In the genomic region with DNA sequence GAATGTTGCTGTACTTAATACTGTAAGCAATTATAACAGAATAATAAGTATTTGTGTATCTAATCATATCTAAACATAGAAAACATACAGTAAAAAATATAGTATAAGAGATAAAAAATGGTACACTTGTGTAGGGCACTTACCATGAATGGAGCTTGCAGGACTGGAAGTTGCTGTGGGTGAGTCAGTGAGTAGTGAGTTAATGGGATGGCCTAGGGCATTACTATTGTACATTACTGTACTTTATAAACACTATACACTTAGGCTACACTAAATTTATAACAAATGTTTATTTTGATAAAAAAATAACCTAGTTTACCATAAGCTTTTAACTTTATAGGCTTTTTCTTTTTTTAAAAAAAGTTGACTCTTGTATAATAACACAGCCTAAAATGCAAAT, we compare ENCODE assay signal across 30 cellular contexts.
"Had no signal": no experiment of that assay in that cellular context is flagged by ENCODE, and none has a peak within 500 bp of the region (broad histone marks: within the 10 kb centered on the region; RNA-seq: fewer than 3 reads in every experiment).

No MANE protein-coding gene starts in this region.

- H3K36me3 Mint-ChIP-seq: activated CD4-positive, alpha-beta memory T cell treated with anti-CD3 and anti-CD28 coated beads for 36 hours; activated naive CD4-positive, alpha-beta T cell treated with anti-CD3 and anti-CD28 coated beads, Interleukin-2, amount 10 ng/mL, durations not matched to agents 7 days and 5 days; activated naive CD4-positive, alpha-beta T cell treated with anti-CD3 and anti-CD28 coated beads, Interleukin-2, amount 50 U/mL, for 24 hours; activated naive CD8-positive, alpha-beta T cell; activated naive CD8-positive, alpha-beta T cell treated with anti-CD3 and anti-CD28 coated beads, Interleukin-2, amount 10 ng/mL, durations not matched to agents 7 days and 5 days; brain; T-cell had no signal

- H3K9me3 Mint-ChIP-seq: activated B cell treated with CpG ODN at 0.5 μM for 24 hours; activated CD4-positive, alpha-beta T cell treated with anti-CD3 and anti-CD28 coated beads, Interleukin-2, amount 10 ng/mL, durations not matched to agents 24 days and 14 days had no signal

- H3K27ac Mint-ChIP-seq: activated B cell treated with CpG ODN at 0.5 μM for 24 hours; activated CD4-positive, alpha-beta memory T cell treated with anti-CD3 and anti-CD28 coated beads for 36 hours; activated CD4-positive, alpha-beta T cell treated with anti-CD3 and anti-CD28 coated beads, Interleukin-2, amount 10 ng/mL, durations not matched to agents 24 days and 14 days; activated CD8-positive, alpha-beta T cell treated with anti-CD3 and anti-CD28 coated beads for 36 hours; activated naive CD4-positive, alpha-beta T cell treated with anti-CD3 and anti-CD28 coated beads, Interleukin-2, amount 10 ng/mL, durations not matched to agents 7 days and 5 days; activated naive CD4-positive, alpha-beta T cell treated with anti-CD3 and anti-CD28 coated beads, Interleukin-2, amount 50 U/mL, for 24 hours; activated naive CD8-positive, alpha-beta T cell; activated naive CD8-positive, alpha-beta T cell treated with anti-CD3 and anti-CD28 coated beads, Interleukin-2, amount 10 ng/mL, durations not matched to agents 7 days and 5 days; activated naive CD8-positive, alpha-beta T cell treated with anti-CD3 and anti-CD28 coated beads, Interleukin-2, amount 50 U/mL, for 24 hours; activated T-cell treated with anti-CD3 and anti-CD28 coated beads, Interleukin-2, amount 50 U/mL, for 72 hours; activated T-helper 2 cell treated with anti-CD3 and anti-CD28 coated beads, Interferon-gamma antibody, Interleukin-2, Interleukin-4, amounts not matched to agents 10 μg/mL and 5 μg/mL and 100 μg/mL, durations not matched to agents 14 hours and 24 hours and 36 hours; brain; T-cell; T-helper 17 cell had no signal

- ATAC-seq: activated CD8-positive, alpha-beta T cell treated with anti-CD3 and anti-CD28 coated beads for 36 hours; activated naive CD8-positive, alpha-beta T cell treated with anti-CD3 and anti-CD28 coated beads, Interleukin-2, amount 50 U/mL, for 24 hours; activated T-cell treated with anti-CD3 and anti-CD28 coated beads, Interleukin-2, amount 50 U/mL, for 4 hours; activated T-cell treated with anti-CD3 and anti-CD28 coated beads, Interleukin-2, amount 50 U/mL, for 72 hours; T-cell; T-helper 17 cell had no signal

- DNase-seq: activated B cell treated with CpG ODN at 0.5 μM for 24 hours; activated CD4-positive, alpha-beta memory T cell treated with anti-CD3 and anti-CD28 coated beads for 36 hours; activated CD4-positive, alpha-beta T cell treated with anti-CD3 and anti-CD28 coated beads for 4 hours; activated CD4-positive, alpha-beta T cell treated with anti-CD3 and anti-CD28 coated beads, Interleukin-2, amount 10 ng/mL, durations not matched to agents 24 days and 14 days; activated CD4-positive, alpha-beta T cell treated with anti-CD3 and anti-CD28 coated beads, Interleukin-2, amount 50 U/mL, for 1 hour; activated CD4-positive, alpha-beta T cell treated with anti-CD3 and anti-CD28 coated beads, Interleukin-2, amount 50 U/mL, for 4 hours; activated CD4-positive, CD25-positive, alpha-beta regulatory T cell treated with anti-CD3 and anti-CD28 coated beads, Interleukin-2, amount 50 U/mL, for 72 hours; activated CD8-positive, alpha-beta memory T cell treated with anti-CD3 and anti-CD28 coated beads, Interleukin-2, amount 50 U/mL, for 4 hours; activated CD8-positive, alpha-beta T cell treated with anti-CD3 and anti-CD28 coated beads for 36 hours; activated effector memory CD4-positive, alpha-beta T cell treated with Interleukin-2 at 50 U/mL for 16 hours; activated gamma-delta T cell; activated naive CD4-positive, alpha-beta T cell treated with anti-CD3 and anti-CD28 coated beads, Interleukin-2, amount 10 ng/mL, durations not matched to agents 7 days and 5 days; activated naive CD4-positive, alpha-beta T cell treated with Interleukin-2 at 50 U/mL for 16 hours; activated naive CD8-positive, alpha-beta T cell treated with anti-CD3 and anti-CD28 coated beads, Interleukin-2, amount 10 ng/mL, durations not matched to agents 7 days and 5 days; activated naive CD8-positive, alpha-beta T cell treated with anti-CD3 and anti-CD28 coated beads, Interleukin-2, amount 50 U/mL, for 24 hours; activated T-cell treated with anti-CD3 and anti-CD28 coated beads for 4 hours; activated T-cell treated with anti-CD3 and anti-CD28 coated beads, Interleukin-2, amount 50 U/mL, for 1 hour; activated T-cell treated with anti-CD3 and anti-CD28 coated beads, Interleukin-2, amount 50 U/mL, for 4 hours; activated T-cell treated with anti-CD3 and anti-CD28 coated beads, Interleukin-2, amount 50 U/mL, for 72 hours; amygdala; anterior cingulate cortex; central memory CD4-positive, alpha-beta T cell; T-cell; T-helper 17 cell had no signal

- H3K4me3 ChIP-seq: ascending aorta had no signal

- H3K27me3 ChIP-seq: ascending aorta had no signal

- H3K27me3 Mint-ChIP-seq: activated B cell treated with CpG ODN at 0.5 μM for 24 hours; activated CD4-positive, alpha-beta memory T cell treated with anti-CD3 and anti-CD28 coated beads for 36 hours; activated CD4-positive, alpha-beta T cell treated with anti-CD3 and anti-CD28 coated beads, Interleukin-2, amount 10 ng/mL, durations not matched to agents 24 days and 14 days; activated CD8-positive, alpha-beta T cell treated with anti-CD3 and anti-CD28 coated beads for 36 hours; activated naive CD4-positive, alpha-beta T cell treated with anti-CD3 and anti-CD28 coated beads, Interleukin-2, amount 10 ng/mL, durations not matched to agents 7 days and 5 days; activated naive CD4-positive, alpha-beta T cell treated with anti-CD3 and anti-CD28 coated beads, Interleukin-2, amount 50 U/mL, for 24 hours; activated naive CD8-positive, alpha-beta T cell; activated naive CD8-positive, alpha-beta T cell treated with anti-CD3 and anti-CD28 coated beads, Interleukin-2, amount 10 ng/mL, durations not matched to agents 7 days and 5 days; activated naive CD8-positive, alpha-beta T cell treated with anti-CD3 and anti-CD28 coated beads, Interleukin-2, amount 50 U/mL, for 24 hours; brain; T-cell; T-helper 17 cell had no signal

- H3K36me3 ChIP-seq: ascending aorta had no signal

- H3K4me1 Mint-ChIP-seq: activated B cell treated with CpG ODN at 0.5 μM for 24 hours; activated CD4-positive, alpha-beta T cell treated with anti-CD3 and anti-CD28 coated beads, Interleukin-2, amount 10 ng/mL, durations not matched to agents 24 days and 14 days; activated naive CD4-positive, alpha-beta T cell treated with anti-CD3 and anti-CD28 coated beads, Interleukin-2, amount 10 ng/mL, durations not matched to agents 7 days and 5 days; activated naive CD4-positive, alpha-beta T cell treated with anti-CD3 and anti-CD28 coated beads, Interleukin-2, amount 50 U/mL, for 24 hours; activated naive CD8-positive, alpha-beta T cell treated with anti-CD3 and anti-CD28 coated beads, Interleukin-2, amount 10 ng/mL, durations not matched to agents 7 days and 5 days; activated naive CD8-positive, alpha-beta T cell treated with anti-CD3 and anti-CD28 coated beads, Interleukin-2, amount 50 U/mL, for 24 hours; brain; T-cell; T-helper 17 cell had no signal

- FAIRE-seq: TTC549 had no signal

- H3K4me3 Mint-ChIP-seq: activated B cell treated with CpG ODN at 0.5 μM for 24 hours; activated CD4-positive, alpha-beta memory T cell treated with anti-CD3 and anti-CD28 coated beads for 36 hours; activated CD4-positive, alpha-beta T cell treated with anti-CD3 and anti-CD28 coated beads, Interleukin-2, amount 10 ng/mL, durations not matched to agents 24 days and 14 days; activated CD8-positive, alpha-beta T cell treated with anti-CD3 and anti-CD28 coated beads for 36 hours; activated naive CD4-positive, alpha-beta T cell treated with anti-CD3 and anti-CD28 coated beads, Interleukin-2, amount 10 ng/mL, durations not matched to agents 7 days and 5 days; activated naive CD4-positive, alpha-beta T cell treated with anti-CD3 and anti-CD28 coated beads, Interleukin-2, amount 50 U/mL, for 24 hours; activated naive CD8-positive, alpha-beta T cell; activated naive CD8-positive, alpha-beta T cell treated with anti-CD3 and anti-CD28 coated beads, Interleukin-2, amount 10 ng/mL, durations not matched to agents 7 days and 5 days; activated naive CD8-positive, alpha-beta T cell treated with anti-CD3 and anti-CD28 coated beads, Interleukin-2, amount 50 U/mL, for 24 hours; activated T-cell treated with anti-CD3 and anti-CD28 coated beads, Interleukin-2, amount 50 U/mL, for 4 hours; activated T-cell treated with anti-CD3 and anti-CD28 coated beads, Interleukin-2, amount 50 U/mL, for 72 hours; brain; T-cell; T-helper 17 cell had no signal
